In genomic region chr9:122213102-122213588, GRCh38 we compare ENCODE assay signal across 6 cellular contexts. TPM values are rescaled to one million over a fixed set of nuclear protein-coding genes. Genes with fewer than 3 reads are reported as not detected.
DNase-seq lines count a peak whose midpoint lies in the region; ATAC-seq and TF ChIP-seq lines count a peak whose summit lies in the region.

No MANE protein-coding gene starts in this region.

- no peak for TF ChIP-seq CTCF in nephron progenitor cell (IDR thresholded peaks at IDR 0.05)

- intact Hi-C loops in left ventricle myocardium superior (cut with micrococcal nuclease) = no loop called here

- H3K4me1 ChIP-seq in HAP-1 = peaks cover 2% of the 10 kb centered on the region; the same call in 1 of the 2 replicates

- peaks cover 6% of the 10 kb centered on the region for H3K4me1 Mint-ChIP-seq in activated naive CD8-positive, alpha-beta T cell treated with anti-CD3 and anti-CD28 coated beads for 36 hours
- H3K4me1 Mint-ChIP-seq in nephron progenitor cell = peaks cover 10% of the 10 kb centered on the region

- in situ Hi-C loops in HAP-1 (cut with MboI; ENCODE audit: low sequenced_read_pairs) = no loop called here

- H3K4me3 ChIP-seq in HAP-1 = peak overlapping the region; percentile 31; the same call in 1 of the 2 replicates

- no peaks in the 10 kb centered on the region for H3K36me3 ChIP-seq in HAP-1 (replicated peaks)

- H3K4me3 Mint-ChIP-seq in activated naive CD8-positive, alpha-beta T cell treated with anti-CD3 and anti-CD28 coated beads for 36 hours = peak overlapping the region; percentile 22
- peak overlapping the region; percentile 35 for H3K4me3 Mint-ChIP-seq in nephron progenitor cell

- no peaks in the 10 kb centered on the region for H3K36me3 Mint-ChIP-seq in activated naive CD8-positive, alpha-beta T cell treated with anti-CD3 and anti-CD28 coated beads for 36 hours
- H3K36me3 Mint-ChIP-seq in nephron progenitor cell (ENCODE audit: low read depth) = no peaks in the 10 kb centered on the region

- H3K9me3 Mint-ChIP-seq in activated naive CD8-positive, alpha-beta T cell treated with anti-CD3 and anti-CD28 coated beads for 36 hours = no peaks in the 10 kb centered on the region
- H3K9me3 Mint-ChIP-seq in nephron progenitor cell = peaks cover 7% of the 10 kb centered on the region

- H3K9me3 ChIP-seq in HAP-1 = no peaks in the 10 kb centered on the region

- peaks cover 3% of the 10 kb centered on the region; the same call in 1 of the 2 replicates for H3K27me3 ChIP-seq in HAP-1 (ENCODE audit: low read depth)

- no peak for ATAC-seq in GM18873 (IDR thresholded peaks at IDR 0.05; ENCODE audit: low FRiP score, unreplicated experiment)
- no peak for ATAC-seq in left ventricle myocardium superior

- H3K27ac Mint-ChIP-seq in activated naive CD8-positive, alpha-beta T cell treated with anti-CD3 and anti-CD28 coated beads for 36 hours = no peak overlapping the region
- no peak overlapping the region for H3K27ac Mint-ChIP-seq in nephron progenitor cell

- peaks cover 78% of the 10 kb centered on the region for H3K27me3 Mint-ChIP-seq in activated naive CD8-positive, alpha-beta T cell treated with anti-CD3 and anti-CD28 coated beads for 36 hours
- no peaks in the 10 kb centered on the region for H3K27me3 Mint-ChIP-seq in nephron progenitor cell (ENCODE audit: low read depth, poor library complexity)

- no peak for DNase-seq in HAP-1 (ENCODE audit: low spot score in 2 of 2)
- DNase-seq in activated naive CD8-positive, alpha-beta T cell treated with anti-CD3 and anti-CD28 coated beads for 36 hours = no peak
- no peak for DNase-seq in nephron progenitor cell
- DNase-seq in NCI-H1436 treated with DMSO at 0.1 percent for 48 hours (lab: John Stamatoyannopoulos, UW) = no peak
- no peak for DNase-seq in left ventricle myocardium superior

RNA-seq across cellular contexts. Expression of gene LHX6, which starts 15.6 kb away (rescaled TPM):
- total RNA-seq in activated naive CD8-positive, alpha-beta T cell treated with anti-CD3 and anti-CD28 coated beads for 36 hours = under 1 TPM; 0.12 to 0.16 TPM
- total RNA-seq in left ventricle myocardium superior = 8.0 TPM

RNA-seq across cellular contexts. Expression of gene RBM18, which starts 51.5 kb away (rescaled TPM):
- total RNA-seq in activated naive CD8-positive, alpha-beta T cell treated with anti-CD3 and anti-CD28 coated beads for 36 hours = 10 to 100 TPM; 35.1 to 35.5 TPM
- total RNA-seq in left ventricle myocardium superior = 41.8 TPM

RNA-seq across cellular contexts. Expression of gene MRRF, which starts 51.5 kb away (rescaled TPM):
- 10 to 100 TPM; 76.9 to 84.0 TPM for total RNA-seq in activated naive CD8-positive, alpha-beta T cell treated with anti-CD3 and anti-CD28 coated beads for 36 hours
- total RNA-seq in left ventricle myocardium superior = 41.3 TPM

RNA-seq across cellular contexts. Expression of gene MORN5, which starts 53.4 kb away (rescaled TPM):
- total RNA-seq in activated naive CD8-positive, alpha-beta T cell treated with anti-CD3 and anti-CD28 coated beads for 36 hours = not detected
- total RNA-seq in left ventricle myocardium superior = not detected

RNA-seq across cellular contexts. Expression of gene NDUFA8, which starts 53.6 kb away (rescaled TPM):
- total RNA-seq in activated naive CD8-positive, alpha-beta T cell treated with anti-CD3 and anti-CD28 coated beads for 36 hours = 10 to 100 TPM; 55.2 to 56.4 TPM
- total RNA-seq in left ventricle myocardium superior = 321 TPM
